22 cellular contexts compared by ENCODE assay signal in the genomic region with DNA sequence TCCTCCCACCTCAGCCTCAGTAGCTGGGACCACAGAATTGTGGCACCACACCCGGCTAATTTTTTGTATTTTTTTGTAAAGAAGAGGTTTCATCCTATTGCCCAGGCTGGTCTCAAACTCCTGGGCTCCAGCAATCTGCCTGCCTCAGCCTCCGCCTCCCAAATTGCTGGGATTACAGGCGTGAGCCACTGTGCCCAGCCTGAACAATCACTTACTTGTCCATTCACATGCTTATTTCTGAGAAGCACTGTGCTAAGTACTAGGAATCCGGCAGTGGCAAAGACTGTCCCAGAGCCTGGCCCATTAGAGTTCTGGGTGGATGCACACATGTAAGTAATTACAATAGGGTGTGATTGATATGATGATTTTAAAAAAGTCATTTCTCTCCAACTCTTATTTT.
DNase-seq lines count a peak whose midpoint lies in the region; ATAC-seq and TF ChIP-seq lines count a peak whose summit lies in the region.
"Had no signal": no experiment of that assay in that cellular context is flagged by ENCODE, and none has a peak within 500 bp of the region (broad histone marks: within the 10 kb centered on the region; RNA-seq: fewer than 3 reads in every experiment).

No MANE protein-coding gene starts in this region.

- no peak overlapping the region for H3K4me3 Mint-ChIP-seq in natural killer cell
- H3K4me3 Mint-ChIP-seq: CD4-positive, alpha-beta T cell; HFFc6 had no signal

- H3K36me3 ChIP-seq in PC-9 (ENCODE audit: low read depth): no peaks in the 10 kb centered on the region
- H3K36me3 ChIP-seq in esophagus muscularis mucosa: no peaks in the 10 kb centered on the region
- no peaks in the 10 kb centered on the region for H3K36me3 ChIP-seq in rectal smooth muscle tissue (ENCODE audit: control insufficient read depth, insufficient read depth, low read length)
- no peaks in the 10 kb centered on the region for H3K36me3 ChIP-seq in gastroesophageal sphincter
- H3K36me3 ChIP-seq: BLaER1, SJSA1 had no signal

- no peak overlapping the region for H3K27ac Mint-ChIP-seq in natural killer cell
- H3K27ac Mint-ChIP-seq: CD4-positive, alpha-beta T cell; HFFc6 had no signal

- POLR2A ChIA-PET in PC-9 (lab: Charles Lee; ENCODE audit: unreplicated experiment): no interaction called here

- 0 out of 2 replicates have a peak overlapping the region, but pooled peaks have one; percentile 19 for H3K4me2 ChIP-seq in PC-9
- H3K4me2 ChIP-seq: BLaER1 had no signal

- TF ChIP-seq POLR2A in esophagus muscularis mucosa (IDR thresholded peaks at IDR 0.05; ENCODE audit: low read depth) (no peak), gastroesophageal sphincter (IDR thresholded peaks at IDR 0.05) (no peak)

- H3K4me1 Mint-ChIP-seq in natural killer cell: no peaks in the 10 kb centered on the region

- H3K4me3 ChIP-seq in PC-9 (0 out of 2 replicates have a peak overlapping the region, but pooled peaks have one; percentile 8), esophagus muscularis mucosa (peak overlapping the region in 3 of 4 donors; percentile 6 to 43 (median 18)), rectal smooth muscle tissue (ENCODE audit: low read length) (no peak overlapping the region), gastroesophageal sphincter (peak overlapping the region in 1 of 2 donors; percentile 8)
- H3K4me3 ChIP-seq: BLaER1, SJSA1 had no signal

- H3K27ac ChIP-seq in PC-9 (no peak overlapping the region), esophagus muscularis mucosa (replicated peaks in 1 of 4) (no peak overlapping the region), rectal smooth muscle tissue (ENCODE audit: low read depth, low read length) (peak overlapping the region; percentile 21), gastroesophageal sphincter (no peak overlapping the region)
- H3K27ac ChIP-seq: BLaER1, HL-60, SJSA1 had no signal

- no peak overlapping the region for H2AFZ ChIP-seq in PC-9

- BruUV-seq in PC-9 (replicated peaks; lab: Mats Ljungman, UMichigan): no TSS peak

- no peak overlapping the region for H3K9ac ChIP-seq in rectal smooth muscle tissue (ENCODE audit: low read length)
- H3K9ac ChIP-seq: BLaER1 had no signal

- intact Hi-C loops in PC-9 (cut with micrococcal nuclease; ENCODE audit: unreplicated experiment): no loop called here
- intact Hi-C loops in esophagus muscularis mucosa (cut with DNase I): loop anchor here (5.0 kb wide), 1 partner anchor 190 kb away; no protein-coding TSS in a partner anchor
- intact Hi-C loops in natural killer cell (cut with micrococcal nuclease): no loop called here

- TF ChIP-seq EP300 in esophagus muscularis mucosa (IDR thresholded peaks at IDR 0.05): no peak
- TF ChIP-seq EP300 in gastroesophageal sphincter (IDR thresholded peaks at IDR 0.05): no peak

- TF ChIP-seq CTCF in PC-9 (conservative IDR thresholded peaks at IDR 0.05): no peak
- no peak for TF ChIP-seq CTCF in esophagus muscularis mucosa (IDR thresholded peaks at IDR 0.05)
- TF ChIP-seq CTCF in gastroesophageal sphincter (IDR thresholded peaks at IDR 0.05): no peak
- no peak for TF ChIP-seq CTCF in natural killer cell (IDR thresholded peaks at IDR 0.05)

- CTCF ChIA-PET in PC-9 (lab: Charles Lee): no interaction called here

- 83% methylated on average over 4 of the region's 4 CpGs for WGBS in esophagus muscularis mucosa
- 33 to 83% methylated on average over 1 to 3 of the region's 4 CpGs for WGBS in gastroesophageal sphincter (ENCODE audit: low coverage in 1 of 2), 2 donors

- H3K9me3 Mint-ChIP-seq in natural killer cell: peaks cover 4 to 5% of the 10 kb centered on the region in 2 donors
- H3K9me3 Mint-ChIP-seq: CD4-positive, alpha-beta T cell had no signal

- H3K27me3 Mint-ChIP-seq in natural killer cell (ENCODE audit: low read depth in 2 of 2): no peaks in the 10 kb centered on the region
- H3K27me3 Mint-ChIP-seq: CD4-positive, alpha-beta T cell had no signal

- no peak for DNase-seq in PC-9
- no peak for DNase-seq in esophagus muscularis mucosa (ENCODE audit: extremely low spot score)
- no peak for DNase-seq in OCI-M1 (lab: John Stamatoyannopoulos, UW)
- DNase-seq in HK-2 (ENCODE audit: unreplicated experiment): no peak
- DNase-seq in natural killer cell: no peak
- DNase-seq: Caco-2; CD4-positive, alpha-beta T cell; DMS 273 treated with DMSO at 0.1 percent for 48 hours; DMS79 treated with DMSO at 0.1 percent for 48 hours; H7; HFFc6; KG1; NCI-H1092 treated with DMSO at 0.1 percent for 48 hours; NCI-H1436 treated with DMSO at 0.1 percent for 48 hours; NCI-H2029; NCI-H2227 treated with DMSO at 0.1 percent for 48 hours; NCI-H510A had no signal

- H3K9me2 ChIP-seq in PC-9 (ENCODE audit: insufficient read depth): no peaks in the 10 kb centered on the region

- no peak for ATAC-seq in gastroesophageal sphincter
- no peak for ATAC-seq in natural killer cell

- H3K4me1 ChIP-seq in PC-9 (replicated peaks; ENCODE audit: insufficient read depth) (no peaks in the 10 kb centered on the region), esophagus muscularis mucosa (peaks cover 0 to 5% (median 0%) of the 10 kb centered on the region in 4 donors), rectal smooth muscle tissue (ENCODE audit: control insufficient read depth, insufficient read depth, low read length) (no peaks in the 10 kb centered on the region), gastroesophageal sphincter (no peaks in the 10 kb centered on the region)
- H3K4me1 ChIP-seq: BLaER1, Caco-2, SJSA1 had no signal

- no peaks in the 10 kb centered on the region for H3K36me3 Mint-ChIP-seq in natural killer cell

- H3K9me3 ChIP-seq in PC-9 (ENCODE audit: insufficient read depth, low read depth) (no peaks in the 10 kb centered on the region), esophagus muscularis mucosa (no peaks in the 10 kb centered on the region), gastroesophageal sphincter (no peaks in the 10 kb centered on the region)
- H3K9me3 ChIP-seq: BLaER1, Caco-2 had no signal

- no peaks in the 10 kb centered on the region for H3K79me2 ChIP-seq in PC-9 (ENCODE audit: low read depth)

- H3K27me3 ChIP-seq in PC-9 (ENCODE audit: insufficient read depth, low read depth) (no peaks in the 10 kb centered on the region), esophagus muscularis mucosa (no peaks in the 10 kb centered on the region), rectal smooth muscle tissue (ENCODE audit: control insufficient read depth, insufficient read depth, low read length) (no peaks in the 10 kb centered on the region), gastroesophageal sphincter (no peaks in the 10 kb centered on the region)
- H3K27me3 ChIP-seq: BLaER1, SJSA1 had no signal

- no peaks in the 10 kb centered on the region for H3F3A ChIP-seq in PC-9 (ENCODE audit: insufficient read depth, low read depth)

- H4K20me1 ChIP-seq in PC-9 (ENCODE audit: insufficient read depth): no peaks in the 10 kb centered on the region; the same call in 1 of the 2 replicates
- H4K20me1 ChIP-seq: BLaER1 had no signal
